ENCODE assay signal across 2 cellular contexts in genomic region chr19:33660426-33661160, GRCh38.
TF ChIP-seq lines count a peak whose summit lies in the region.

No MANE protein-coding gene starts in this region.

TF ChIP-seq in A549, 52 proteins besides CTCF, POLR2A, EP300 and RAD21:
- TF ChIP-seq ZSCAN20 (CRISPR knock-in tag; IDR thresholded peaks at IDR 0.05): no peak
- no peak for TF ChIP-seq BCL3 (IDR thresholded peaks at IDR 0.05)
- no peak for TF ChIP-seq ZNF302 (CRISPR knock-in tag; IDR thresholded peaks at IDR 0.05)
- no peak for TF ChIP-seq MAX (IDR thresholded peaks at IDR 0.05)
- no peak for TF ChIP-seq FOSB (CRISPR knock-in tag; IDR thresholded peaks at IDR 0.05)
- no peak for TF ChIP-seq MAFK (IDR thresholded peaks at IDR 0.05; ENCODE audit: partially characterized antibody)
- TF ChIP-seq SREBF2 (IDR thresholded peaks at IDR 0.05): no peak
- TF ChIP-seq REST (IDR thresholded peaks at IDR 0.05): no peak
- no peak for TF ChIP-seq JUN (IDR thresholded peaks at IDR 0.05)
- TF ChIP-seq FOXS1 (CRISPR knock-in tag; IDR thresholded peaks at IDR 0.05): no peak
- no peak for TF ChIP-seq HOXA7 (CRISPR knock-in tag; IDR thresholded peaks at IDR 0.05)
- TF ChIP-seq, protein P1, sequence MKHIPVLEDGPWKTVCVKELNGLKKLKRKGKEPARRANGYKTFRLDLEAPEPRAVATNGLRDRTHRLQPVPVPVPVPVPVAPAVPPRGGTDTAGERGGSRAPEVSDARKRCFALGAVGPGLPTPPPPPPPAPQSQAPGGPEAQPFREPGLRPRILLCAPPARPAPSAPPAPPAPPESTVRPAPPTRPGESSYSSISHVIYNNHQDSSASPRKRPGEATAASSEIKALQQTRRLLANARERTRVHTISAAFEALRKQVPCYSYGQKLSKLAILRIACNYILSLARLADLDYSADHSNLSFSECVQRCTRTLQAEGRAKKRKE (CRISPR knock-in tag; IDR thresholded peaks at IDR 0.05; ENCODE audit: low read depth): no peak
- TF ChIP-seq ZC3H11A (IDR thresholded peaks at IDR 0.05): no peak
- TF ChIP-seq MAZ (IDR thresholded peaks at IDR 0.05; ENCODE audit: borderline replicate concordance, low read depth, low read length): no peak
TF ChIP-seq in A549: peak in this region for 0.

TF ChIP-seq in H1, 55 proteins besides CTCF, POLR2A, EP300 and RAD21:
- peak; percentile 42; the same call in 1 of the 2 replicates for TF ChIP-seq YY1 (IDR thresholded peaks at IDR 0.05; ENCODE audit: low read depth, low read length)
- TF ChIP-seq ASH2L (IDR thresholded peaks at IDR 0.05; ENCODE audit: low read length): no peak
